In genomic region chr19:29680447-29680846, GRCh38 we compare ENCODE assay signal across 9 cellular contexts. TPM values are rescaled to one million over a fixed set of nuclear protein-coding genes. Genes with fewer than 3 reads are reported as not detected.
A peak's percentile ranks its signal among the peaks of the same experiment; 100 is the strongest.
DNase-seq lines count a peak whose midpoint lies in the region; ATAC-seq lines count a peak whose summit lies in the region.
"Had no signal": no experiment of that assay in that cellular context is flagged by ENCODE, and none has a peak within 500 bp of the region (broad histone marks: within the 10 kb centered on the region; RNA-seq: fewer than 3 reads in every experiment).

No MANE protein-coding gene starts in this region.

- peak overlapping the region; percentile 76 for H3K4me2 ChIP-seq in BLaER1

- DNase-seq in NOMO-1 treated with dmso at 0.1 percent for 144 hours (lab: John Stamatoyannopoulos, UW; ENCODE audit: unreplicated experiment) (peak; percentile 23), midbrain (lab: John Stamatoyannopoulos, UW) (peak; percentile 37), NCI-H128 (lab: John Stamatoyannopoulos, UW; ENCODE audit: unreplicated experiment) (no peak), HUDEP-2 (lab: John Stamatoyannopoulos, UW; ENCODE audit: unreplicated experiment in 76 of 76) (no peak)

- H3K4me1 Mint-ChIP-seq in activated T-helper 17 cell treated with anti-CD3 and anti-CD28 coated beads, Interleukin-2, amount 50 U/mL, for 72 hours = peaks cover 21% of the 10 kb centered on the region

- H3K27ac Mint-ChIP-seq in activated T-helper 17 cell treated with anti-CD3 and anti-CD28 coated beads, Interleukin-2, amount 50 U/mL, for 72 hours = peak overlapping the region; percentile 93

- H4K20me1 ChIP-seq in BLaER1 = peaks cover 32% of the 10 kb centered on the region; the same call in 1 of the 2 replicates

- ATAC-seq in GM21390 (IDR thresholded peaks at IDR 0.05; ENCODE audit: unreplicated experiment) = peak; percentile 76
- ATAC-seq in activated T-helper 17 cell treated with anti-CD3 and anti-CD28 coated beads, Interleukin-2, amount 50 U/mL, for 72 hours (replicated peaks) = peak; percentile 97

- peaks cover 33% of the 10 kb centered on the region for H3K36me3 Mint-ChIP-seq in activated T-helper 17 cell treated with anti-CD3 and anti-CD28 coated beads, Interleukin-2, amount 50 U/mL, for 72 hours (ENCODE audit: low read depth)
- H3K36me3 Mint-ChIP-seq: brain had no signal

- peak overlapping the region; percentile 73 for H3K4me3 Mint-ChIP-seq in activated T-helper 17 cell treated with anti-CD3 and anti-CD28 coated beads, Interleukin-2, amount 50 U/mL, for 72 hours
- H3K4me3 Mint-ChIP-seq: brain had no signal

- H3K4me1 ChIP-seq in BLaER1 = peaks cover 79% of the 10 kb centered on the region

- H3K27me3 Mint-ChIP-seq in activated T-helper 17 cell treated with anti-CD3 and anti-CD28 coated beads, Interleukin-2, amount 50 U/mL, for 72 hours = no peaks in the 10 kb centered on the region

- H3K27me3 ChIP-seq in BLaER1 = no peaks in the 10 kb centered on the region

- no peaks in the 10 kb centered on the region for H3K9me3 ChIP-seq in BLaER1

- H3K4me3 ChIP-seq in BLaER1 = peak overlapping the region; percentile 20

- H3K9me3 Mint-ChIP-seq in activated T-helper 17 cell treated with anti-CD3 and anti-CD28 coated beads, Interleukin-2, amount 50 U/mL, for 72 hours = no peaks in the 10 kb centered on the region
- H3K9me3 Mint-ChIP-seq: brain had no signal

- peak overlapping the region; percentile 63 for H3K27ac ChIP-seq in BLaER1
- peak overlapping the region; percentile 100 for H3K27ac ChIP-seq in temporal lobe (ENCODE audit: low read depth, low read length)

- H3K36me3 ChIP-seq in BLaER1 = peaks cover 5% of the 10 kb centered on the region; the same call in 1 of the 2 replicates

- peak overlapping the region; percentile 1; the same call in 1 of the 2 replicates for H3K9ac ChIP-seq in BLaER1

RNA-seq across cellular contexts. Expression of gene PLEKHF1, which starts 15.2 kb away (rescaled TPM):
- total RNA-seq in activated T-helper 17 cell treated with anti-CD3 and anti-CD28 coated beads, Interleukin-2, amount 50 U/mL, for 72 hours = 10 to 100 TPM; 34.4 to 40.3 TPM
- total RNA-seq in temporal lobe = 0.49 TPM

RNA-seq across cellular contexts. Expression of gene C19orf12, which starts 34.6 kb away (rescaled TPM):
- total RNA-seq in activated T-helper 17 cell treated with anti-CD3 and anti-CD28 coated beads, Interleukin-2, amount 50 U/mL, for 72 hours = 10 to 100 TPM; 34.5 to 39.1 TPM
- total RNA-seq in temporal lobe = 35.9 TPM

Comparison
In these comparisons a context has a peak if more than half of its experiments do, and no peak if none do; other contexts are left out.
1. DNase-seq: peak in NOMO-1 treated with dmso at 0.1 percent for 144 hours (single experiment) and midbrain (single experiment); none in NCI-H128 (single experiment) and HUDEP-2 (0 of 76).
2. RNA of gene PLEKHF1, which starts 15.2 kb away (total RNA-seq): 34.4 to 40.3 TPM in activated T-helper 17 cell treated with anti-CD3 and anti-CD28 coated beads, Interleukin-2, amount 50 U/mL, for 72 hours; 0.49 TPM in temporal lobe (single experiment); every median in the first group is over 10 times any median in the second.